Comparison of ENCODE assay signal across 8 cellular contexts in genomic region chr20:2101935-2102584, GRCh38. TPM values are rescaled to one million over a fixed set of nuclear protein-coding genes. Genes with fewer than 3 reads are reported as not detected.
DNase-seq lines count a peak whose midpoint lies in the region; ATAC-seq and TF ChIP-seq lines count a peak whose summit lies in the region.

No MANE protein-coding gene starts in this region.

- no peaks in the 10 kb centered on the region for H3K27me3 ChIP-seq in H7 (ENCODE audit: control insufficient read depth, insufficient read depth, low read length)

- H3K27me3 Mint-ChIP-seq in activated T-helper 2 cell treated with anti-CD3 and anti-CD28 coated beads, Interferon-gamma antibody, Interleukin-2, Interleukin-4, amounts not matched to agents 10 μg/mL and 5 μg/mL and 100 μg/mL, durations not matched to agents 14 hours and 24 hours and 36 hours (ENCODE audit: low read depth), result peaks cover 1% of the 10 kb centered on the region
- H3K27me3 Mint-ChIP-seq in naive thymus-derived CD8-positive, alpha-beta T cell, result peaks cover 0 to 2% (median 0%) of the 10 kb centered on the region in 5 donors
- H3K27me3 Mint-ChIP-seq in stimulated activated naive B cell treated with anti-CD40 and anti-IgM and Interleukin-4, amounts not matched to agents 10 μg/mL and 1 μg/mL and 100 μg/mL, for 72 hours, result no peaks in the 10 kb centered on the region

- peak; percentile 94 for DNase-seq in ELR (ENCODE audit: low read depth)
- peak; percentile 92 for DNase-seq in H7
- peak; percentile 89 for DNase-seq in LoVo (ENCODE audit: low spot score)
- peak; percentile 94 for DNase-seq in RPMI8226
- peak; percentile 84 for DNase-seq in activated T-helper 2 cell treated with anti-CD3 and anti-CD28 coated beads, Interferon-gamma antibody, Interleukin-2, Interleukin-4, amounts not matched to agents 10 μg/mL and 5 μg/mL and 100 μg/mL, durations not matched to agents 14 hours and 24 hours and 36 hours (ENCODE audit: low spot score)
- DNase-seq in fibroblast of mammary gland (ENCODE audit: low read depth), result peak; percentile 89
- DNase-seq in naive thymus-derived CD8-positive, alpha-beta T cell, result peak; percentile 77 to 98 (median 88)
- peak; percentile 88 for DNase-seq in stimulated activated naive B cell treated with anti-CD40 and anti-IgM and Interleukin-4, amounts not matched to agents 10 μg/mL and 1 μg/mL and 100 μg/mL, for 72 hours

- intact Hi-C loops in activated T-helper 2 cell treated with anti-CD3 and anti-CD28 coated beads, Interferon-gamma antibody, Interleukin-2, Interleukin-4, amounts not matched to agents 10 μg/mL and 5 μg/mL and 100 μg/mL, durations not matched to agents 14 hours and 24 hours and 36 hours (cut with micrococcal nuclease), result loop anchor here (2.0 to 10.0 kb wide), 3 partner anchors 17 to 777 kb away; partner anchors contain the start of genes SDCBP2 and SNRPB

- TF ChIP-seq CTCF in fibroblast of mammary gland (conservative IDR thresholded peaks at IDR 0.05; ENCODE audit: control insufficient read depth, insufficient read depth, low read depth, low read length), result no peak

- peaks cover 5% of the 10 kb centered on the region for H3K36me3 ChIP-seq in H7 (replicated peaks; ENCODE audit: control insufficient read depth, insufficient read depth, low read length)

- H3K4me1 Mint-ChIP-seq in activated T-helper 2 cell treated with anti-CD3 and anti-CD28 coated beads, Interferon-gamma antibody, Interleukin-2, Interleukin-4, amounts not matched to agents 10 μg/mL and 5 μg/mL and 100 μg/mL, durations not matched to agents 14 hours and 24 hours and 36 hours (ENCODE audit: low read depth), result peaks cover 36% of the 10 kb centered on the region
- peaks cover 26 to 53% (median 47%) of the 10 kb centered on the region in 4 donors for H3K4me1 Mint-ChIP-seq in naive thymus-derived CD8-positive, alpha-beta T cell
- H3K4me1 Mint-ChIP-seq in stimulated activated naive B cell treated with anti-CD40 and anti-IgM and Interleukin-4, amounts not matched to agents 10 μg/mL and 1 μg/mL and 100 μg/mL, for 72 hours, result peaks cover 23 to 48% of the 10 kb centered on the region in 2 donors

- peak overlapping the region; percentile 86 for H3K4me3 ChIP-seq in H7 (ENCODE audit: insufficient read depth, low read depth, low read length)
- peak overlapping the region; percentile 87 for H3K4me3 ChIP-seq in fibroblast of mammary gland (ENCODE audit: control insufficient read depth, low read depth, low read length)

- ATAC-seq in naive thymus-derived CD8-positive, alpha-beta T cell, result peak; percentile 76 to 83
- ATAC-seq in stimulated activated naive B cell treated with anti-CD40 and anti-IgM and Interleukin-4, amounts not matched to agents 10 μg/mL and 1 μg/mL and 100 μg/mL, for 72 hours (replicated peaks), result peak; percentile 84 to 88

- H3K27ac Mint-ChIP-seq in activated T-helper 2 cell treated with anti-CD3 and anti-CD28 coated beads, Interferon-gamma antibody, Interleukin-2, Interleukin-4, amounts not matched to agents 10 μg/mL and 5 μg/mL and 100 μg/mL, durations not matched to agents 14 hours and 24 hours and 36 hours, result peak overlapping the region; percentile 100
- H3K27ac Mint-ChIP-seq in naive thymus-derived CD8-positive, alpha-beta T cell, result peak overlapping the region; percentile 98 to 100 (median 100)
- peak overlapping the region; percentile 99 for H3K27ac Mint-ChIP-seq in stimulated activated naive B cell treated with anti-CD40 and anti-IgM and Interleukin-4, amounts not matched to agents 10 μg/mL and 1 μg/mL and 100 μg/mL, for 72 hours

- H3K9me3 Mint-ChIP-seq in activated T-helper 2 cell treated with anti-CD3 and anti-CD28 coated beads, Interferon-gamma antibody, Interleukin-2, Interleukin-4, amounts not matched to agents 10 μg/mL and 5 μg/mL and 100 μg/mL, durations not matched to agents 14 hours and 24 hours and 36 hours, result no peaks in the 10 kb centered on the region
- H3K9me3 Mint-ChIP-seq in naive thymus-derived CD8-positive, alpha-beta T cell, result no peaks in the 10 kb centered on the region
- H3K9me3 Mint-ChIP-seq in stimulated activated naive B cell treated with anti-CD40 and anti-IgM and Interleukin-4, amounts not matched to agents 10 μg/mL and 1 μg/mL and 100 μg/mL, for 72 hours, result no peaks in the 10 kb centered on the region

- peak overlapping the region; percentile 93 for H3K4me3 Mint-ChIP-seq in activated T-helper 2 cell treated with anti-CD3 and anti-CD28 coated beads, Interferon-gamma antibody, Interleukin-2, Interleukin-4, amounts not matched to agents 10 μg/mL and 5 μg/mL and 100 μg/mL, durations not matched to agents 14 hours and 24 hours and 36 hours (ENCODE audit: low read depth)
- peak overlapping the region; percentile 90 to 98 (median 95) for H3K4me3 Mint-ChIP-seq in naive thymus-derived CD8-positive, alpha-beta T cell
- H3K4me3 Mint-ChIP-seq in stimulated activated naive B cell treated with anti-CD40 and anti-IgM and Interleukin-4, amounts not matched to agents 10 μg/mL and 1 μg/mL and 100 μg/mL, for 72 hours, result peak overlapping the region; percentile 86 to 95

- H3K36me3 Mint-ChIP-seq in activated T-helper 2 cell treated with anti-CD3 and anti-CD28 coated beads, Interferon-gamma antibody, Interleukin-2, Interleukin-4, amounts not matched to agents 10 μg/mL and 5 μg/mL and 100 μg/mL, durations not matched to agents 14 hours and 24 hours and 36 hours (ENCODE audit: low read depth), result peaks cover 29% of the 10 kb centered on the region
- peaks cover 0 to 16% (median 0%) of the 10 kb centered on the region in 3 donors for H3K36me3 Mint-ChIP-seq in naive thymus-derived CD8-positive, alpha-beta T cell
- H3K36me3 Mint-ChIP-seq in stimulated activated naive B cell treated with anti-CD40 and anti-IgM and Interleukin-4, amounts not matched to agents 10 μg/mL and 1 μg/mL and 100 μg/mL, for 72 hours, result peaks cover 30 to 35% of the 10 kb centered on the region in 2 donors

- POLR2A ChIA-PET in naive thymus-derived CD8-positive, alpha-beta T cell (lab: Charles Lee), result interaction anchor here (0.9 to 1.7 kb wide), 5 partner anchors 21 to 1269 kb away, joined by 3 to 6 read pairs (median 5); partner anchors contain the start of gene IDH3B

RNA-seq across cellular contexts. Expression of gene STK35, which starts 0.4 kb away (rescaled TPM):
- 39.8 and 40.8 TPM in 2 replicates for total RNA-seq in H7 (2014; rRNA removed; shearing (Covaris generic))
- total RNA-seq in activated T-helper 2 cell treated with anti-CD3 and anti-CD28 coated beads, Interferon-gamma antibody, Interleukin-2, Interleukin-4, amounts not matched to agents 10 μg/mL and 5 μg/mL and 100 μg/mL, durations not matched to agents 14 hours and 24 hours and 36 hours, result 18.9 and 20.4 TPM in 2 replicates
- total RNA-seq in naive thymus-derived CD8-positive, alpha-beta T cell, result 10 to 100 TPM; 17.3 to 18.3 TPM
- 1 to 10 TPM; 4.5 to 5.9 (median 5.0) TPM for polyA plus RNA-seq in naive thymus-derived CD8-positive, alpha-beta T cell

Comparison
In these comparisons a context has a peak if more than half of its experiments do, and no peak if none do; other contexts are left out.
1. Peak in every context shown above with its lines: DNase-seq, ATAC-seq and H3K4me3 ChIP-seq.